In the genomic region with DNA sequence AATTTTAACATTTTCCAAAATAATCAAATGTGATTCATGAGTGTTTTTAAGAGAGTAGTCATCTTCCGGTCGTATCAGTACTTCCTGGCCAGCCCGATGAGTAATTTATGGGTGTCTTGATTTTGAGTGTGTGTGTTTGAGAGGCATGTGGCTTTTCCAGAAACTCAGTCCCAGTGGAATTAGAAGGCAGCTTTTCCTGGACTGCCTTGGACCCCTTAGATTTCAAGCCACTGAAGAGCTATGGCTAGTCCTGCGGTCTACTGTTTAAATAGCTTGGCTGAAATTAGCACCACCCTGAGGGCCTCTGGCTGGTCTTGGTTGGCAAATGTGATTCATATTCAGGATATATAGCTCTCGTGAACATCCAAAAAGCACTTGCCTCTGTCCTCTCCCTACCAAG, we compare ENCODE assay signal across 14 cellular contexts. TPM values are rescaled to one million over a fixed set of nuclear protein-coding genes. Genes with fewer than 3 reads are reported as not detected.
DNase-seq lines count a peak whose midpoint lies in the region; ATAC-seq, FAIRE-seq and TF ChIP-seq lines count a peak whose summit lies in the region.
"Had no signal": no experiment of that assay in that cellular context is flagged by ENCODE, and none has a peak within 500 bp of the region (broad histone marks: within the 10 kb centered on the region; RNA-seq: fewer than 3 reads in every experiment).

No MANE protein-coding gene starts in this region.

- peak in 1 of 2 experiments; percentile 66; a peak in 3 of 6 replicates for ATAC-seq in A549
- ATAC-seq in foreskin keratinocyte, result peak; percentile 87
- ATAC-seq in T-helper 17 cell, result no peak

- POLR2A ChIA-PET in A549 (lab: Yijun Ruan, JAX), result no interaction called here

- no peak for TF ChIP-seq EP300 in A549 (IDR thresholded peaks at IDR 0.05)

- FAIRE-seq in A549 (lab: Jason Lieb, UNC) (no peak), H54 (lab: Jason Lieb, UNC) (no peak), small intestine (lab: Jason Lieb, UNC) (no peak)

- H3K27ac ChIP-seq in A549, result peak overlapping the region in 1 of 2 experiments; percentile 50; a peak in 2 of 6 replicates
- peak overlapping the region; percentile 7 for H3K27ac ChIP-seq in foreskin keratinocyte
- no peak overlapping the region for H3K27ac ChIP-seq in small intestine (ENCODE audit: low read depth in 1 of 2, low read length in 1 of 2)
- H3K27ac ChIP-seq: transverse colon had no signal

- CTCF ChIA-PET in A549 (lab: Yijun Ruan, JAX), result interaction anchor here (0.9 to 1.3 kb wide), 3 partner anchors 19 to 203 kb away, joined by 3 read pairs; no protein-coding TSS in a partner anchor

- H3K4me1 ChIP-seq in A549 (peaks cover 11% of the 10 kb centered on the region; the same call in 2 of the 3 replicates), adipocyte (ENCODE audit: control insufficient read depth, insufficient read depth, low read length) (peaks cover 42% of the 10 kb centered on the region), foreskin keratinocyte (peaks cover 29% of the 10 kb centered on the region), small intestine (ENCODE audit: control insufficient read depth in 2 of 2, insufficient read depth in 1 of 2, low read depth in 1 of 2, low read length in 1 of 2) (peaks cover 0 to 4% of the 10 kb centered on the region in 2 donors)
- H3K4me1 ChIP-seq: transverse colon had no signal

- TF ChIP-seq CTCF in A549 (IDR thresholded peaks at IDR 0.05) (no peak), foreskin keratinocyte (conservative IDR thresholded peaks at IDR 0.05) (no peak)

- no peaks in the 10 kb centered on the region for H3K27me3 Mint-ChIP-seq in T-helper 17 cell

- DNase-seq in A549 (ENCODE audit: low read depth in 1 of 2, low spot score in 1 of 2) (peak; percentile 23 to 31), H54 (ENCODE audit: insufficient read length, low spot score) (peak; percentile 33), adipocyte (ENCODE audit: low read depth) (peak; percentile 49), foreskin keratinocyte (peak; percentile 47 to 77), T-helper 17 cell (no peak), RPMI8226 (no peak), small intestine (no peak)
- no peak for DNase-seq in effector CD8-positive, alpha-beta T cell (lab: John Stamatoyannopoulos, UW)
- DNase-seq: C1 segment of cervical spinal cord, GF-D8, KBM-7, midbrain, transverse colon had no signal

- no peak overlapping the region for H3K4me3 Mint-ChIP-seq in T-helper 17 cell

- H3K9me3 ChIP-seq in A549 (no peaks in the 10 kb centered on the region), adipocyte (ENCODE audit: control insufficient read depth, low read length) (no peaks in the 10 kb centered on the region), T-helper 17 cell (ENCODE audit: control insufficient read depth, low read length, poor library complexity, severe bottlenecking) (no peaks in the 10 kb centered on the region), small intestine (ENCODE audit: control insufficient read depth, low read depth) (no peaks in the 10 kb centered on the region)
- H3K9me3 ChIP-seq: transverse colon had no signal

- 20% methylated on average over 5 of the region's 5 CpGs for WGBS in A549 (ENCODE audit: missing lambda C conversion rate)
- 51 to 62% (median 53%) methylated on average over 5 of the region's 5 CpGs for WGBS in small intestine, 3 donors

- no peak overlapping the region for H3K27ac Mint-ChIP-seq in T-helper 17 cell

- no peak for TF ChIP-seq RAD21 in A549 (conservative IDR thresholded peaks at IDR 0.05 in 1 of 2, IDR thresholded peaks at IDR 0.05 in 1 of 2)

- no peaks in the 10 kb centered on the region for H3K27me3 ChIP-seq in adipocyte (replicated peaks; ENCODE audit: control insufficient read depth, insufficient read depth, low read length)
- H3K27me3 ChIP-seq in foreskin keratinocyte, result no peaks in the 10 kb centered on the region
- H3K27me3 ChIP-seq in small intestine (ENCODE audit: control insufficient read depth in 2 of 2, insufficient read depth in 2 of 2, low read length in 2 of 2), result no peaks in the 10 kb centered on the region
- H3K27me3 ChIP-seq: transverse colon had no signal

- peaks cover 5% of the 10 kb centered on the region for H3K36me3 Mint-ChIP-seq in T-helper 17 cell (ENCODE audit: low read depth)

- H3K4me3 ChIP-seq in A549 (no peak overlapping the region), adipocyte (ENCODE audit: low read length) (peak overlapping the region; percentile 31), small intestine (ENCODE audit: low read depth in 1 of 2, low read length in 2 of 2) (no peak overlapping the region)
- H3K4me3 ChIP-seq: coronary artery, transverse colon had no signal

- TF ChIP-seq POLR2A in A549 (IDR thresholded peaks at IDR 0.05; ENCODE audit: low read length) (no peak), H54 (IDR thresholded peaks at IDR 0.05; ENCODE audit: low read depth, low read length) (no peak)

- peaks cover 72% of the 10 kb centered on the region for H3K36me3 ChIP-seq in adipocyte (ENCODE audit: control insufficient read depth, insufficient read depth, low read length, severe bottlenecking)
- H3K36me3 ChIP-seq in small intestine (ENCODE audit: control insufficient read depth in 2 of 2, insufficient read depth in 2 of 2, low read length in 2 of 2), result no peaks in the 10 kb centered on the region

- peak overlapping the region; percentile 61 for H3K9ac ChIP-seq in adipocyte (ENCODE audit: low read length)

- H3K4me2 ChIP-seq in A549, result peak overlapping the region; percentile 44

- no peaks in the 10 kb centered on the region for H3K4me1 Mint-ChIP-seq in T-helper 17 cell

TF ChIP-seq in A549, 52 proteins besides CTCF, POLR2A, EP300 and RAD21:
- TF ChIP-seq FOSL2 (IDR thresholded peaks at IDR 0.05) (peak; percentile 22; the same call in 1 of the 2 replicates), FOSL2 (CRISPR knock-in tag; IDR thresholded peaks at IDR 0.05) (0 out of 2 replicates have a peak, but pooled peaks have one; percentile 38), RCOR1 (IDR thresholded peaks at IDR 0.05; ENCODE audit: low read depth, low read length) (no peak)
- TF ChIP-seq, protein P1, sequence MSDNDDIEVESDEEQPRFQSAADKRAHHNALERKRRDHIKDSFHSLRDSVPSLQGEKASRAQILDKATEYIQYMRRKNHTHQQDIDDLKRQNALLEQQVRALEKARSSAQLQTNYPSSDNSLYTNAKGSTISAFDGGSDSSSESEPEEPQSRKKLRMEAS (IDR thresholded peaks at IDR 0.05), result 0 out of 2 replicates have a peak, but pooled peaks have one; percentile 32
- TF ChIP-seq, protein P2, sequence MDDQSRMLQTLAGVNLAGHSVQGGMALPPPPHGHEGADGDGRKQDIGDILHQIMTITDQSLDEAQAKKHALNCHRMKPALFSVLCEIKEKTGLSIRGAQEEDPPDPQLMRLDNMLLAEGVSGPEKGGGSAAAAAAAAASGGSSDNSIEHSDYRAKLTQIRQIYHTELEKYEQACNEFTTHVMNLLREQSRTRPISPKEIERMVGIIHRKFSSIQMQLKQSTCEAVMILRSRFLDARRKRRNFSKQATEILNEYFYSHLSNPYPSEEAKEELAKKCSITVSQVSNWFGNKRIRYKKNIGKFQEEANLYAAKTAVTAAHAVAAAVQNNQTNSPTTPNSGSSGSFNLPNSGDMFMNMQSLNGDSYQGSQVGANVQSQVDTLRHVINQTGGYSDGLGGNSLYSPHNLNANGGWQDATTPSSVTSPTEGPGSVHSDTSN (IDR thresholded peaks at IDR 0.05), result no peak

RNA-seq across cellular contexts. Expression of a gene that starts 59.4 kb away (rescaled TPM):
- 1.1 and 1.2 TPM in 2 replicates for polyA plus RNA-seq in A549 (2011; rRNA removed)
- polyA plus RNA-seq in A549 (2012; cell fraction: cytosol; rRNA removed), result 0.53 and 0.56 TPM in 2 replicates
- polyA plus RNA-seq in A549 (2012; cell fraction: nucleus; rRNA removed), result 0.74 and 2.2 TPM in 2 replicates
- 0.32 to 0.42 TPM (median 0.37 TPM) in 3 replicates for polyA plus RNA-seq in A549 (2017; fragmentation: RNase III; extraction: RNeasy Plus Mini Kit Qiagen cat#74134 plus additional on column Dnase treatment)
- polyA minus RNA-seq in A549 (2011; rRNA and poly(A)+ RNA removed), result 1.6 and 2.4 TPM in 2 replicates
- 16.1 and 24.9 TPM in 2 replicates for total RNA-seq in foreskin keratinocyte
- polyA plus RNA-seq in foreskin keratinocyte, result 4.5 and 7.7 TPM in 2 replicates
- 10 to 100 TPM; 11.3 to 13.3 TPM for total RNA-seq in T-helper 17 cell
- polyA plus RNA-seq in small intestine, result 1 to 10 TPM; 2.2 to 7.3 (median 2.5) TPM

Comparison
In these comparisons a context has a peak if more than half of its experiments do, and no peak if none do; other contexts are left out.
1. DNase-seq: peak in A549 (2 of 2), H54 (single experiment), adipocyte (single experiment) and foreskin keratinocyte (2 of 2); none in effector CD8-positive, alpha-beta T cell (single experiment), T-helper 17 cell (0 of 3), RPMI8226 (single experiment) and small intestine (single experiment).